Comparison of ENCODE assay signal across 8 cellular contexts in the genomic region with DNA sequence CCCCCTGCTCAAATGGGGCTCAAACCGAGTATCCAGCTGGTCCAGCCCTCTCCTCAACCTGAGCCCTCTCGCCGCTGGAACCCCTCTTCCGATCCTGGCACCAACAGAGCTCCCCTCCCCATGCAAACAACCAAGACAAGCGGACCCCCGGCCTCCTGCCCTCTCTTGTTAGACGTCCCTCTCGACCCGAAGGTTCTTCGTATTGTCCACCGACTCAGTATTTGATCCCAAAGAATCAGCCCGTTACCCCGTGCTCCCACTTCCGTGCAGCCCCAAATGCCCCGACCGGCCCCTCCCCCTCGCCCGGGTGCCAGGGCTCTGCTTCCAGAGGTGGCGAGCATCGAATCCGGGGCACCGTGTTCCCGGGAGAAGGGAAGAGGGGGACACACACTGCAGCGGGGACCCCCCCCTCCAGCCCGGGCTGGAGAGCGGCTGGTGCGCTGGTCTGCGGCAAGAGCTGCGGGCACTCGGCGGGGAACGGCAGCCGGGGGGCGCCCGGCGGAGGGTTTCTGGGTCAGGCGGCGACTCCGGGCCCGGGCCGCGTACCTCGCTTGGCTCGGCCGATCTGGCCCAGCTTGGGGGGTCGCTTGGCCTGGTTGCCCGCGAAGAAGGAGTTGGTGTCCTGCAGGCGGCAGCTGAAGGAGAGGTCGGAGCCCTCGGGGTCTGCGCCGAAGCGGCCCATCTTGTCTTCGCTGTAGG. TPM values are rescaled to one million over a fixed set of nuclear protein-coding genes. Genes with fewer than 3 reads are reported as not detected.
DNase-seq lines count a peak whose midpoint lies in the region; ATAC-seq and TF ChIP-seq lines count a peak whose summit lies in the region.

No MANE protein-coding gene starts in this region.

- peak overlapping the region; percentile 88; the same call in 1 of the 2 replicates for H2AFZ ChIP-seq in Karpas-422 (ENCODE audit: low read length)

- no peaks in the 10 kb centered on the region for H3K27me3 ChIP-seq in Karpas-422 (ENCODE audit: low read length)

- peaks cover 68% of the 10 kb centered on the region for H3K27me3 Mint-ChIP-seq in Calu3 (ENCODE audit: unreplicated experiment)
- H3K27me3 Mint-ChIP-seq in brain = peaks cover 68% of the 10 kb centered on the region
- peaks cover 0 to 13% of the 10 kb centered on the region in 2 donors for H3K27me3 Mint-ChIP-seq in natural killer cell (ENCODE audit: low read depth in 2 of 2)

- H3K9me2 ChIP-seq in Karpas-422 (replicated peaks; ENCODE audit: insufficient read depth, low read length) = no peaks in the 10 kb centered on the region

- H3K4me2 ChIP-seq in Karpas-422 (ENCODE audit: low read depth, low read length, poor library complexity, severe bottlenecking) = peak overlapping the region; percentile 92

- DNase-seq in Calu3 = no peak
- no peak for DNase-seq in Karpas-422
- no peak for DNase-seq in natural killer cell
- no peak for DNase-seq in SHP77 (lab: John Stamatoyannopoulos, UW)
- no peak for DNase-seq in GM03348 (ENCODE audit: low spot score)

- H3K27ac ChIP-seq in Karpas-422 (ENCODE audit: low read length) = no peak overlapping the region; the same call in 1 of the 2 replicates

- peak overlapping the region; percentile 86 for H3K9ac ChIP-seq in Karpas-422 (ENCODE audit: low read length)

- peaks cover 18% of the 10 kb centered on the region for H3K4me1 ChIP-seq in Karpas-422 (ENCODE audit: low read length)

- H3K9me3 ChIP-seq in Karpas-422 (ENCODE audit: low read length) = no peaks in the 10 kb centered on the region

- CTCF ChIA-PET in Calu3 (lab: Charles Lee) = interaction anchor here (0.6 to 1.2 kb wide), 3 partner anchors 21 to 812 kb away, joined by 4 to 5 read pairs (median 5); a partner anchor contains a TSS

- H3K27ac Mint-ChIP-seq in Calu3 (ENCODE audit: unreplicated experiment) = peak overlapping the region; percentile 62
- peak overlapping the region; percentile 61 to 90 (median 77) for H3K27ac Mint-ChIP-seq in brain
- H3K27ac Mint-ChIP-seq in natural killer cell = peak overlapping the region; percentile 43 to 77

- peaks cover 24% of the 10 kb centered on the region for H3K4me1 Mint-ChIP-seq in Calu3 (ENCODE audit: low read depth, unreplicated experiment)
- H3K4me1 Mint-ChIP-seq in brain = peaks cover 23% of the 10 kb centered on the region
- peaks cover 18 to 28% of the 10 kb centered on the region in 2 donors for H3K4me1 Mint-ChIP-seq in natural killer cell

- BruUV-seq in Calu3 (replicated peaks; lab: Mats Ljungman, UMichigan) = no TSS peak

- H3K4me3 Mint-ChIP-seq in Calu3 (ENCODE audit: low read depth, unreplicated experiment) = peak overlapping the region; percentile 66
- H3K4me3 Mint-ChIP-seq in brain = peak overlapping the region; percentile 88 to 94 (median 92)
- H3K4me3 Mint-ChIP-seq in natural killer cell = peak overlapping the region; percentile 86

- intact Hi-C loops in Calu3 (cut with micrococcal nuclease; ENCODE audit: unreplicated experiment) (no loop called here), natural killer cell (cut with micrococcal nuclease) (no loop called here)

- H3K79me2 ChIP-seq in Karpas-422 (ENCODE audit: low read length) = peaks cover 7% of the 10 kb centered on the region

- H4K20me1 ChIP-seq in Karpas-422 (ENCODE audit: insufficient read depth, low read depth, low read length) = peaks cover 3% of the 10 kb centered on the region; the same call in 1 of the 2 replicates

- no peak for ATAC-seq in natural killer cell
- ATAC-seq in GM21737 (IDR thresholded peaks at IDR 0.05; ENCODE audit: unreplicated experiment) = no peak
- ATAC-seq in HG03095 (IDR thresholded peaks at IDR 0.05; ENCODE audit: unreplicated experiment) = no peak

- peak overlapping the region; percentile 87 for H3K4me3 ChIP-seq in Karpas-422 (ENCODE audit: low read length)

- peaks cover 34% of the 10 kb centered on the region for H3K36me3 Mint-ChIP-seq in Calu3 (ENCODE audit: insufficient read depth, unreplicated experiment)
- no peaks in the 10 kb centered on the region for H3K36me3 Mint-ChIP-seq in brain
- no peaks in the 10 kb centered on the region for H3K36me3 Mint-ChIP-seq in natural killer cell

- H3K9me3 Mint-ChIP-seq in Calu3 (ENCODE audit: low read depth, unreplicated experiment) (no peaks in the 10 kb centered on the region), brain (peaks cover 0 to 14% (median 0%) of the 10 kb centered on the region in 5 experiments), natural killer cell (no peaks in the 10 kb centered on the region)

- H3K36me3 ChIP-seq in Karpas-422 (ENCODE audit: insufficient read depth, low read length) = no peaks in the 10 kb centered on the region

- no peak for TF ChIP-seq CTCF in Calu3 (IDR thresholded peaks at IDR 0.05; ENCODE audit: unreplicated experiment)
- TF ChIP-seq CTCF in brain (conservative IDR thresholded peaks at IDR 0.05) = no peak
- no peak for TF ChIP-seq CTCF in natural killer cell (IDR thresholded peaks at IDR 0.05)

RNA-seq across cellular contexts. Expression of a gene that starts 0.6 kb away (rescaled TPM):
- total RNA-seq in Calu3 (2022) (3.3 and 3.6 TPM in 2 replicates), natural killer cell (under 1 TPM in 2 of 3 donors, not detected in 1; 0.71 to 0.82 TPM)
- total RNA-seq in Karpas-422 (2014; rRNA removed; shearing (Covaris generic); ENCODE audit: low replicate concordance) = 5.0 and 9.5 TPM in 2 replicates
- polyA plus RNA-seq in brain (ENCODE audit: insufficient read depth, low read depth, low replicate concordance) = 94.8 TPM

RNA-seq across cellular contexts. Expression of a gene that starts 11.2 kb away (rescaled TPM):
- 11.2 and 11.6 TPM in 2 replicates for total RNA-seq in Calu3 (2022)
- 30.3 and 49.6 TPM in 2 replicates for total RNA-seq in Karpas-422 (2014; rRNA removed; shearing (Covaris generic); ENCODE audit: low replicate concordance)
- 1.5 TPM for polyA plus RNA-seq in brain (ENCODE audit: insufficient read depth, low read depth, low replicate concordance)
- under 1 TPM; 0.73 to 0.80 (median 0.79) TPM for total RNA-seq in natural killer cell

RNA-seq across cellular contexts. Expression of a gene that starts 12.0 kb away (rescaled TPM):
- total RNA-seq in Calu3 (2022) (131 and 140 TPM in 2 replicates), natural killer cell (10 to 100 TPM; 18.4 to 21.8 (median 20.4) TPM)
- 80.1 and 108 TPM in 2 replicates for total RNA-seq in Karpas-422 (2014; rRNA removed; shearing (Covaris generic); ENCODE audit: low replicate concordance)
- polyA plus RNA-seq in brain (ENCODE audit: insufficient read depth, low read depth, low replicate concordance) = 27.6 TPM

RNA-seq across cellular contexts. Expression of a gene that starts 15.1 kb away (rescaled TPM):
- not detected in 2 replicates for total RNA-seq in Calu3 (2022)
- 0.15 TPM in 1 of 2 replicates, not detected in the other for total RNA-seq in Karpas-422 (2014; rRNA removed; shearing (Covaris generic); ENCODE audit: low replicate concordance)
- polyA plus RNA-seq in brain (ENCODE audit: insufficient read depth, low read depth, low replicate concordance) = 9.5 TPM
- not detected for total RNA-seq in natural killer cell

RNA-seq across cellular contexts. Expression of a gene that starts 31.3 kb away (rescaled TPM):
- 0.54 and 0.90 TPM in 2 replicates for total RNA-seq in Calu3 (2022)
- total RNA-seq in Karpas-422 (2014; rRNA removed; shearing (Covaris generic); ENCODE audit: low replicate concordance) = not detected in 2 replicates
- 8.0 TPM for polyA plus RNA-seq in brain (ENCODE audit: insufficient read depth, low read depth, low replicate concordance)
- under 1 TPM in 2 of 3 donors, not detected in 1; 0.14 to 0.23 TPM for total RNA-seq in natural killer cell
